In the genomic region with DNA sequence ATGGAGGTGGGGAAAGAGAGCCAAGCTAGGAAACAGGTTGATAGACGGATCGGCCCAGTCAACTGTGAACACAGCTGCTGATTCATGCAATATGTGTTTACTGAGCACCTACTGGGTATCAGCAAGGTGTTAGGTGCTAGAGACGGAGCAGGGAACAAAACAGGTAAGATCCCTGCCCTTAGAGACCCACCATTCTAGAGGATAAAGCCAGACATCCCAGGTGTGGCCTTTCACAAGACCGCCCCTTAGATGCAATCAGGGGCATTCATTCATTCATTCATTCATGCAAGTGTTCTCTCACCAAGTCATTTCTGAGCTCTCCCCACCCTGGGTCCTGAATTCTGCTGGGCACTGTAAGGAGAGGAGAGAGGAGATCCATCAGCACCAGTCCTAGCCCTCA, we compare ENCODE assay signal across 8 cellular contexts. TPM values are rescaled to one million over a fixed set of nuclear protein-coding genes. Genes with fewer than 3 reads are reported as not detected.
DNase-seq lines count a peak whose midpoint lies in the region; ATAC-seq and TF ChIP-seq lines count a peak whose summit lies in the region.

No MANE protein-coding gene starts in this region.

- peaks cover 23% of the 10 kb centered on the region for H3K4me1 ChIP-seq in CD8-positive, alpha-beta memory T cell (ENCODE audit: insufficient read depth, low read length)
- peaks cover 0 to 8% (median 0%) of the 10 kb centered on the region in 4 donors for H3K4me1 ChIP-seq in Peyer's patch
- H3K4me1 ChIP-seq in esophagus squamous epithelium = peaks cover 5 to 35% (median 14%) of the 10 kb centered on the region in 3 donors

- TF ChIP-seq POLR2A in Peyer's patch (IDR thresholded peaks at IDR 0.05) = no peak
- no peak for TF ChIP-seq POLR2A in esophagus squamous epithelium (IDR thresholded peaks at IDR 0.05)

- peaks cover 0 to 8% of the 10 kb centered on the region in 2 donors for H3K27me3 Mint-ChIP-seq in CD8-positive, alpha-beta memory T cell
- peaks cover 22% of the 10 kb centered on the region for H3K27me3 Mint-ChIP-seq in progenitor cell of endocrine pancreas

- no peaks in the 10 kb centered on the region for H3K9me3 Mint-ChIP-seq in CD8-positive, alpha-beta memory T cell
- H3K9me3 Mint-ChIP-seq in progenitor cell of endocrine pancreas (ENCODE audit: low read depth) = no peaks in the 10 kb centered on the region

- peak overlapping the region in 4 of 8 donors; percentile 26 to 82 (median 62) for H3K27ac Mint-ChIP-seq in CD8-positive, alpha-beta memory T cell
- H3K27ac Mint-ChIP-seq in progenitor cell of endocrine pancreas = no peak overlapping the region

- WGBS in esophagus squamous epithelium, 2 donors = 86% methylated on average over 2 of the region's 4 CpGs; no CpG with 5 or more reads in 1 of the 2 donors

- H3K9me3 ChIP-seq in CD8-positive, alpha-beta memory T cell (ENCODE audit: low read length) = no peaks in the 10 kb centered on the region
- H3K9me3 ChIP-seq in Peyer's patch (no peaks in the 10 kb centered on the region), esophagus squamous epithelium (no peaks in the 10 kb centered on the region)

- H3K36me3 ChIP-seq in CD8-positive, alpha-beta memory T cell (ENCODE audit: insufficient read depth, low read length) = no peaks in the 10 kb centered on the region
- H3K36me3 ChIP-seq in Peyer's patch = no peaks in the 10 kb centered on the region
- H3K36me3 ChIP-seq in esophagus squamous epithelium = no peaks in the 10 kb centered on the region

- H3K4me3 Mint-ChIP-seq in CD8-positive, alpha-beta memory T cell = peak overlapping the region in 6 of 7 donors; percentile 69 to 85 (median 74)
- H3K4me3 Mint-ChIP-seq in progenitor cell of endocrine pancreas (ENCODE audit: low read depth) = peak overlapping the region; percentile 47

- H3K4me3 ChIP-seq in CD8-positive, alpha-beta memory T cell (ENCODE audit: low read length) = no peak overlapping the region
- H3K4me3 ChIP-seq in Peyer's patch (peak overlapping the region; percentile 33 to 51 (median 45)), esophagus squamous epithelium (peak overlapping the region in 3 of 4 donors; percentile 43 to 65 (median 43))

- no peaks in the 10 kb centered on the region for H3K27me3 ChIP-seq in CD8-positive, alpha-beta memory T cell (ENCODE audit: insufficient read depth, low read length, poor library complexity, severe bottlenecking)
- H3K27me3 ChIP-seq in Peyer's patch (no peaks in the 10 kb centered on the region), esophagus squamous epithelium (no peaks in the 10 kb centered on the region)

- H3K4me1 Mint-ChIP-seq in CD8-positive, alpha-beta memory T cell = peaks cover 11 to 25% (median 24%) of the 10 kb centered on the region in 3 donors
- H3K4me1 Mint-ChIP-seq in progenitor cell of endocrine pancreas (ENCODE audit: low read depth) = no peaks in the 10 kb centered on the region

- POLR2A ChIA-PET in CD8-positive, alpha-beta memory T cell (lab: Charles Lee) = interaction anchor here (0.7 to 1.0 kb wide), 2 partner anchors 20 to 26 kb away, joined by 3 read pairs; partner anchors contain the start of gene MTM1

- ATAC-seq in GM19351 (IDR thresholded peaks at IDR 0.05; ENCODE audit: unreplicated experiment) (no peak), HG03432 (IDR thresholded peaks at IDR 0.05; ENCODE audit: unreplicated experiment) (no peak)

- TF ChIP-seq CTCF in Peyer's patch (IDR thresholded peaks at IDR 0.05) (no peak), esophagus squamous epithelium (IDR thresholded peaks at IDR 0.05) (no peak), progenitor cell of endocrine pancreas (IDR thresholded peaks at IDR 0.05; ENCODE audit: unreplicated experiment) (no peak)

- CTCF ChIA-PET in CD8-positive, alpha-beta memory T cell (lab: Charles Lee) = no interaction called here

- no peak overlapping the region for H3K27ac ChIP-seq in CD8-positive, alpha-beta memory T cell (ENCODE audit: low read depth, low read length)
- peak overlapping the region in 3 of 4 donors; percentile 59 to 73 (median 65) for H3K27ac ChIP-seq in Peyer's patch
- H3K27ac ChIP-seq in esophagus squamous epithelium = peak overlapping the region; percentile 70 to 86 (median 76)

- DNase-seq in CD8-positive, alpha-beta memory T cell = no peak
- DNase-seq in Peyer's patch (no peak), esophagus squamous epithelium (lab: John Stamatoyannopoulos, UW) (no peak), progenitor cell of endocrine pancreas (ENCODE audit: low spot score, unreplicated experiment) (no peak), head of caudate nucleus (no peak), C1 segment of cervical spinal cord (lab: John Stamatoyannopoulos, UW) (no peak)

- no peaks in the 10 kb centered on the region for H3K36me3 Mint-ChIP-seq in CD8-positive, alpha-beta memory T cell
- H3K36me3 Mint-ChIP-seq in progenitor cell of endocrine pancreas (ENCODE audit: insufficient read depth) = no peaks in the 10 kb centered on the region

- intact Hi-C loops in esophagus squamous epithelium (cut with DNase I) = no loop called here
- intact Hi-C loops in head of caudate nucleus (cut with DNase I) = no loop called here

RNA-seq across cellular contexts. Expression of gene MTM1, which starts 20.2 kb away (rescaled TPM):
- 10 to 100 TPM; 16.6 to 19.5 TPM for total RNA-seq in CD8-positive, alpha-beta memory T cell
- polyA plus RNA-seq in CD8-positive, alpha-beta memory T cell = 13.6 TPM
- total RNA-seq in Peyer's patch (10 to 100 TPM; 12.4 to 22.2 (median 18.1) TPM), esophagus squamous epithelium (10 to 100 TPM in 3 of 4 donors, 1 to 10 TPM in 1; 9.1 to 13.7 (median 11.4) TPM), progenitor cell of endocrine pancreas (9.4 and 12.1 TPM in 2 replicates)
